Comparison of ENCODE assay signal across 16 cellular contexts in genomic region chr20:44689809-44690208, GRCh38. TPM values are rescaled to one million over a fixed set of nuclear protein-coding genes. Genes with fewer than 3 reads are reported as not detected.
A peak's percentile ranks its signal among the peaks of the same experiment; 100 is the strongest.
DNase-seq lines count a peak whose midpoint lies in the region; ATAC-seq, FAIRE-seq and TF ChIP-seq lines count a peak whose summit lies in the region.
"Had no signal": no experiment of that assay in that cellular context is flagged by ENCODE, and none has a peak within 500 bp of the region (broad histone marks: within the 10 kb centered on the region; RNA-seq: fewer than 3 reads in every experiment).

No MANE protein-coding gene starts in this region.

- H2BK12ac ChIP-seq in trophoblast cell (ENCODE audit: low read length): peak overlapping the region; percentile 21

- no peak overlapping the region for H4K12ac ChIP-seq in trophoblast cell (ENCODE audit: low read depth, low read length)

- ATAC-seq in A549: no peak
- ATAC-seq: CD8-positive, alpha-beta T cell; HepG2 had no signal

- TF ChIP-seq POLR2A in A549 (IDR thresholded peaks at IDR 0.05; ENCODE audit: low read length) (no peak), esophagus muscularis mucosa (IDR thresholded peaks at IDR 0.05; ENCODE audit: low read depth) (no peak)

- H4K8ac ChIP-seq in trophoblast cell (ENCODE audit: low read depth, low read length): no peak overlapping the region

- peaks cover 32% of the 10 kb centered on the region for H3K4me1 ChIP-seq in A549
- no peaks in the 10 kb centered on the region for H3K4me1 ChIP-seq in HEK293 (ENCODE audit: control insufficient read depth, insufficient read depth, low read length)
- peaks cover 51 to 73% (median 66%) of the 10 kb centered on the region in 4 donors for H3K4me1 ChIP-seq in esophagus muscularis mucosa
- peaks cover 5 to 8% of the 10 kb centered on the region in 2 experiments for H3K4me1 ChIP-seq in trophoblast cell (ENCODE audit: control insufficient read depth in 1 of 2, insufficient read depth in 2 of 2, low read length in 2 of 2)

- no peak overlapping the region for H3K9ac ChIP-seq in trophoblast cell (ENCODE audit: low read length)
- H3K9ac ChIP-seq: BLaER1 treated with 17β-estradiol and CSF1 and Interleukin-3, amounts not matched to agents 10 nM and 100 nM had no signal

- 88% methylated on average over 3 of the region's 3 CpGs for WGBS in A549 (ENCODE audit: missing lambda C conversion rate)
- 83% methylated on average over 3 of the region's 3 CpGs for WGBS in esophagus muscularis mucosa
- WGBS in trophoblast cell (ENCODE audit: extremely low coverage, insufficient coverage, insufficient read length): no CpG with 5 or more reads among the region's 3 CpGs

- intact Hi-C loops in esophagus muscularis mucosa (cut with DNase I): no loop called here
- intact Hi-C loops in activated naive CD4-positive, alpha-beta T cell treated with anti-CD3 and anti-CD28 coated beads for 36 hours (cut with micrococcal nuclease): loop anchor here (10.0 kb wide), 1 partner anchor 405 kb away; no protein-coding TSS in a partner anchor

- CTCF ChIA-PET in A549 (lab: Yijun Ruan, JAX) (interaction anchor here (0.5 to 6.3 kb wide), 12 partner anchors 11 to 177 kb away, joined by 3 to 110 read pairs (median 5); partner anchors contain the start of gene CCN5), HEK293 (lab: Yijun Ruan, JAX) (interaction anchor here (1.1 to 2.9 kb wide), 2 partner anchors 43 to 58 kb away, joined by 3 to 14 read pairs; no protein-coding TSS in a partner anchor)
- CTCF ChIA-PET in activated naive CD4-positive, alpha-beta T cell treated with anti-CD3 and anti-CD28 coated beads for 36 hours (lab: Charles Lee): interaction anchor here (0.5 to 1.4 kb wide), 3 partner anchors 43 to 230 kb away, joined by 3 to 6 read pairs (median 5); no protein-coding TSS in a partner anchor

- H3K27me3 Mint-ChIP-seq in T-helper 2 cell treated with Interferon-gamma antibody and Interleukin-4, amounts not matched to agents 5 μg/mL and 100 μg/mL, for 36 hours (ENCODE audit: low read depth): no peaks in the 10 kb centered on the region
- H3K27me3 Mint-ChIP-seq in activated naive CD4-positive, alpha-beta T cell treated with anti-CD3 and anti-CD28 coated beads for 36 hours (ENCODE audit: low read depth): no peaks in the 10 kb centered on the region

- H3K4me2 ChIP-seq in A549 (no peak overlapping the region), trophoblast cell (ENCODE audit: low read length) (no peak overlapping the region)
- H3K4me2 ChIP-seq: BLaER1 treated with 17β-estradiol and CSF1 and Interleukin-3, amounts not matched to agents 10 nM and 100 nM had no signal

- H3K36me3 ChIP-seq in HEK293 (ENCODE audit: control insufficient read depth in 2 of 2, insufficient read depth in 1 of 2, low read length in 2 of 2): no peaks in the 10 kb centered on the region
- no peaks in the 10 kb centered on the region for H3K36me3 ChIP-seq in esophagus muscularis mucosa
- no peaks in the 10 kb centered on the region for H3K36me3 ChIP-seq in trophoblast cell (ENCODE audit: control insufficient read depth in 1 of 2, insufficient read depth in 2 of 2, low read length in 2 of 2)
- H3K36me3 ChIP-seq: BLaER1 treated with 17β-estradiol and CSF1 and Interleukin-3, amounts not matched to agents 10 nM and 100 nM; Peyer's patch had no signal

- H3K36me3 Mint-ChIP-seq in T-helper 2 cell treated with Interferon-gamma antibody and Interleukin-4, amounts not matched to agents 5 μg/mL and 100 μg/mL, for 36 hours (ENCODE audit: low read depth): no peaks in the 10 kb centered on the region
- H3K36me3 Mint-ChIP-seq in activated naive CD4-positive, alpha-beta T cell treated with anti-CD3 and anti-CD28 coated beads for 36 hours (ENCODE audit: low read depth): no peaks in the 10 kb centered on the region
- H3K36me3 Mint-ChIP-seq: CD8-positive, alpha-beta T cell had no signal

- FAIRE-seq in A549 (lab: Jason Lieb, UNC): no peak
- FAIRE-seq: HepG2 had no signal

- peak overlapping the region; percentile 2 for H4K91ac ChIP-seq in trophoblast cell (ENCODE audit: low read depth, low read length)

- H3K27me3 ChIP-seq in esophagus muscularis mucosa (no peaks in the 10 kb centered on the region), trophoblast cell (ENCODE audit: insufficient read depth, low read length) (no peaks in the 10 kb centered on the region)
- H3K27me3 ChIP-seq: BLaER1 treated with 17β-estradiol and CSF1 and Interleukin-3, amounts not matched to agents 10 nM and 100 nM; Peyer's patch had no signal

- H3K18ac ChIP-seq in trophoblast cell (ENCODE audit: low read length): no peak overlapping the region

- H3K4me1 Mint-ChIP-seq in T-helper 2 cell treated with Interferon-gamma antibody and Interleukin-4, amounts not matched to agents 5 μg/mL and 100 μg/mL, for 36 hours (ENCODE audit: low read depth): peaks cover 3% of the 10 kb centered on the region
- H3K4me1 Mint-ChIP-seq in activated naive CD4-positive, alpha-beta T cell treated with anti-CD3 and anti-CD28 coated beads for 36 hours (ENCODE audit: low read depth): peaks cover 4% of the 10 kb centered on the region

- peaks cover 7% of the 10 kb centered on the region for H3K79me1 ChIP-seq in trophoblast cell (ENCODE audit: low read length)

- H3K9me3 Mint-ChIP-seq in T-helper 2 cell treated with Interferon-gamma antibody and Interleukin-4, amounts not matched to agents 5 μg/mL and 100 μg/mL, for 36 hours: peaks cover 10% of the 10 kb centered on the region
- H3K9me3 Mint-ChIP-seq in activated naive CD4-positive, alpha-beta T cell treated with anti-CD3 and anti-CD28 coated beads for 36 hours: no peaks in the 10 kb centered on the region

- no peak for TF ChIP-seq RAD21 in A549 (conservative IDR thresholded peaks at IDR 0.05 in 1 of 2, IDR thresholded peaks at IDR 0.05 in 1 of 2)

- H3K23ac ChIP-seq in trophoblast cell (ENCODE audit: low read length): no peak overlapping the region

- H2BK120ac ChIP-seq in trophoblast cell (ENCODE audit: insufficient read depth, low read length, poor library complexity): no peak overlapping the region

- H3K27ac ChIP-seq in A549 (peak overlapping the region; percentile 41 to 89; a peak in 5 of 6 replicates), HEK293 (ENCODE audit: extremely low read depth, low read depth, low read length) (no peak overlapping the region), esophagus muscularis mucosa (replicated peaks in 1 of 4) (peak overlapping the region; percentile 87 to 91 (median 90)), trophoblast cell (ENCODE audit: low read depth, low read length) (no peak overlapping the region)
- H3K27ac ChIP-seq: BLaER1 treated with 17β-estradiol and CSF1 and Interleukin-3, amounts not matched to agents 10 nM and 100 nM; Peyer's patch had no signal

- POLR2A ChIA-PET in A549 (lab: Yijun Ruan, JAX) (interaction anchor here (1.0 kb wide), 1 partner anchor 40 kb away, joined by 5 read pairs; no protein-coding TSS in a partner anchor), HEK293 (lab: Yijun Ruan, JAX) (no interaction called here)

- DNase-seq in A549 (ENCODE audit: low read depth in 1 of 2, low spot score in 1 of 2) (no peak), esophagus muscularis mucosa (ENCODE audit: extremely low spot score) (no peak), trophoblast cell (no peak), T1000 (lab: John Stamatoyannopoulos, UW) (no peak)
- DNase-seq in T-helper 2 cell treated with Interferon-gamma antibody and Interleukin-4, amounts not matched to agents 5 μg/mL and 100 μg/mL, for 36 hours (ENCODE audit: low spot score): no peak
- no peak for DNase-seq in activated naive CD4-positive, alpha-beta T cell treated with anti-CD3 and anti-CD28 coated beads for 36 hours
- DNase-seq: CD8-positive, alpha-beta T cell; DMS79 treated with DMSO at 0.1 percent for 48 hours; GOT3; KG1; MV-4-11; NCI-H1694 treated with DMSO at 0.1 percent for 48 hours; Peyer's patch had no signal

- H3K4me3 ChIP-seq in A549: no peak overlapping the region
- no peak overlapping the region for H3K4me3 ChIP-seq in HEK293 (ENCODE audit: low read depth, low read length)
- no peak overlapping the region for H3K4me3 ChIP-seq in esophagus muscularis mucosa
- no peak overlapping the region for H3K4me3 ChIP-seq in trophoblast cell (ENCODE audit: low read depth, low read length)
- H3K4me3 ChIP-seq: BLaER1 treated with 17β-estradiol and CSF1 and Interleukin-3, amounts not matched to agents 10 nM and 100 nM; Peyer's patch had no signal

- no peak overlapping the region for H3K14ac ChIP-seq in trophoblast cell (ENCODE audit: low read length)

- H2BK5ac ChIP-seq in trophoblast cell (ENCODE audit: low read depth, low read length, poor library complexity): no peak overlapping the region

- no peak for TF ChIP-seq EP300 in A549 (IDR thresholded peaks at IDR 0.05)
- no peak for TF ChIP-seq EP300 in esophagus muscularis mucosa (IDR thresholded peaks at IDR 0.05)

- no peaks in the 10 kb centered on the region for H3K79me2 ChIP-seq in trophoblast cell (ENCODE audit: control insufficient read depth, insufficient read depth, low read length, poor library complexity)

- H2AK5ac ChIP-seq in trophoblast cell (ENCODE audit: low read length): no peak overlapping the region

- no peak overlapping the region for H2AFZ ChIP-seq in trophoblast cell (ENCODE audit: insufficient read depth, low read length, poor library complexity)

- no peak overlapping the region for H3K4ac ChIP-seq in trophoblast cell (ENCODE audit: low read depth, low read length)

- H3K27ac Mint-ChIP-seq in T-helper 2 cell treated with Interferon-gamma antibody and Interleukin-4, amounts not matched to agents 5 μg/mL and 100 μg/mL, for 36 hours: no peak overlapping the region
- H3K27ac Mint-ChIP-seq in activated naive CD4-positive, alpha-beta T cell treated with anti-CD3 and anti-CD28 coated beads for 36 hours: no peak overlapping the region
- H3K27ac Mint-ChIP-seq: CD8-positive, alpha-beta T cell had no signal

- H3K9me3 ChIP-seq in A549: peaks cover 20% of the 10 kb centered on the region
- no peaks in the 10 kb centered on the region for H3K9me3 ChIP-seq in HEK293 (ENCODE audit: control insufficient read depth, insufficient read depth, low read depth, low read length)
- H3K9me3 ChIP-seq in esophagus muscularis mucosa: no peaks in the 10 kb centered on the region
- peaks cover 1% of the 10 kb centered on the region for H3K9me3 ChIP-seq in trophoblast cell (ENCODE audit: insufficient read depth, low read depth, low read length)
- H3K9me3 ChIP-seq: BLaER1 treated with 17β-estradiol and CSF1 and Interleukin-3, amounts not matched to agents 10 nM and 100 nM; Peyer's patch had no signal

- H3K4me3 Mint-ChIP-seq in T-helper 2 cell treated with Interferon-gamma antibody and Interleukin-4, amounts not matched to agents 5 μg/mL and 100 μg/mL, for 36 hours: no peak overlapping the region
- no peak overlapping the region for H3K4me3 Mint-ChIP-seq in activated naive CD4-positive, alpha-beta T cell treated with anti-CD3 and anti-CD28 coated beads for 36 hours
- H3K4me3 Mint-ChIP-seq: CD8-positive, alpha-beta T cell had no signal

- TF ChIP-seq CTCF in A549 (IDR thresholded peaks at IDR 0.05) (no peak), HEK293 (tag by site-specific recombination; IDR thresholded peaks at IDR 0.05) (no peak), esophagus muscularis mucosa (IDR thresholded peaks at IDR 0.05) (no peak)

RNA-seq across cellular contexts. Expression of gene CCN5, which starts 25.4 kb away (rescaled TPM):
- polyA plus RNA-seq in A549 (2011; rRNA removed): 9.9 and 10.1 TPM in 2 replicates
- 32.0 and 52.5 TPM in 2 replicates for polyA plus RNA-seq in A549 (2012; cell fraction: cytosol; rRNA removed)
- 59.4 and 69.8 TPM in 2 replicates for polyA plus RNA-seq in A549 (2012; cell fraction: nucleus; rRNA removed)
- 11.1 to 13.9 TPM (median 12.3 TPM) in 3 replicates for polyA plus RNA-seq in A549 (2017; fragmentation: RNase III; extraction: RNeasy Plus Mini Kit Qiagen cat#74134 plus additional on column Dnase treatment)
- 4.5 and 6.9 TPM in 2 replicates for polyA minus RNA-seq in A549 (2011; rRNA and poly(A)+ RNA removed)
- 100 to 1,000 TPM; 350 to 833 (median 456) TPM for total RNA-seq in esophagus muscularis mucosa
- polyA plus RNA-seq in trophoblast cell (2013): not detected in 2 replicates
- total RNA-seq in activated naive CD4-positive, alpha-beta T cell treated with anti-CD3 and anti-CD28 coated beads for 36 hours: not detected
- total RNA-seq: CD8-positive, alpha-beta T cell; HepG2 had no signal

RNA-seq across cellular contexts. Expression of gene ADA, which starts 38.3 kb away (rescaled TPM):
- polyA plus RNA-seq in A549 (2011; rRNA removed) (46.7 and 48.1 TPM in 2 replicates), A549 (2017; fragmentation: RNase III; extraction: RNeasy Plus Mini Kit Qiagen cat#74134 plus additional on column Dnase treatment) (34.5 to 37.5 TPM (median 36.9 TPM) in 3 replicates)
- 72.5 and 87.8 TPM in 2 replicates for polyA plus RNA-seq in A549 (2012; cell fraction: cytosol; rRNA removed)
- 107 and 110 TPM in 2 replicates for polyA plus RNA-seq in A549 (2012; cell fraction: nucleus; rRNA removed)
- 41.1 and 43.0 TPM in 2 replicates for polyA minus RNA-seq in A549 (2011; rRNA and poly(A)+ RNA removed)
- total RNA-seq in esophagus muscularis mucosa: 10 to 100 TPM in 3 of 4 donors, 1 to 10 TPM in 1; 9.6 to 18.4 (median 13.4) TPM
- polyA plus RNA-seq in trophoblast cell (2013): 94.2 and 104 TPM in 2 replicates
- 10 to 100 TPM; 54.6 to 54.9 TPM for total RNA-seq in activated naive CD4-positive, alpha-beta T cell treated with anti-CD3 and anti-CD28 coated beads for 36 hours

RNA-seq across cellular contexts. Expression of gene KCNK15, which starts 55.9 kb away (rescaled TPM):
- polyA plus RNA-seq in A549 (2011; rRNA removed) (0.33 and 0.49 TPM in 2 replicates), A549 (2017; fragmentation: RNase III; extraction: RNeasy Plus Mini Kit Qiagen cat#74134 plus additional on column Dnase treatment) (0.41 to 0.67 TPM (median 0.43 TPM) in 3 replicates)
- 0.73 and 1.3 TPM in 2 replicates for polyA plus RNA-seq in A549 (2012; cell fraction: cytosol; rRNA removed)
- 0.76 and 0.90 TPM in 2 replicates for polyA plus RNA-seq in A549 (2012; cell fraction: nucleus; rRNA removed)
- 0.58 and 0.66 TPM in 2 replicates for polyA minus RNA-seq in A549 (2011; rRNA and poly(A)+ RNA removed)
- 1 to 10 TPM; 3.6 to 5.6 (median 5.0) TPM for total RNA-seq in esophagus muscularis mucosa
- polyA plus RNA-seq in trophoblast cell (2013): not detected in 2 replicates
- 1 to 10 TPM in 1 of 2 experiments, under 1 TPM in 1; 0.96 to 1.0 TPM for total RNA-seq in activated naive CD4-positive, alpha-beta T cell treated with anti-CD3 and anti-CD28 coated beads for 36 hours
- total RNA-seq: CD8-positive, alpha-beta T cell; HepG2 had no signal

Comparison
In these comparisons a context has a peak if more than half of its experiments do, and no peak if none do; other contexts are left out.
1. H3K27ac ChIP-seq: peak in A549 (2 of 2) and esophagus muscularis mucosa (4 of 4); none in HEK293 (single experiment) and trophoblast cell (single experiment).
2. RNA of gene CCN5, which starts 25.4 kb away (total RNA-seq): 350 to 833 TPM in esophagus muscularis mucosa; not detected in activated naive CD4-positive, alpha-beta T cell treated with anti-CD3 and anti-CD28 coated beads for 36 hours; every median in the first group is over 100 times any median in the second.